ENCODE assay signal across 1 cellular context in genomic region chr19:2123682-2124387, GRCh38.
TF ChIP-seq lines count a peak whose summit lies in the region.

No MANE protein-coding gene starts in this region.

TF ChIP-seq in K562, 482 proteins besides CTCF, POLR2A, EP300 and RAD21:
- peak; percentile 54 for TF ChIP-seq RBM22 (IDR thresholded peaks at IDR 0.05; ENCODE audit: low read depth, low read length, poor library complexity, severe bottlenecking)
- TF ChIP-seq TCF7L2 (IDR thresholded peaks at IDR 0.05; ENCODE audit: low read depth, low read length): no peak
- TF ChIP-seq EHMT2 (IDR thresholded peaks at IDR 0.05): peak; percentile 85
- peak; percentile 91 for TF ChIP-seq REST (CRISPR knock-in tag; IDR thresholded peaks at IDR 0.05; ENCODE audit: low read depth)
- TF ChIP-seq POLR2G (IDR thresholded peaks at IDR 0.05; ENCODE audit: low read depth, low read length): peak; percentile 62
- TF ChIP-seq TGIF2 (CRISPR knock-in tag; IDR thresholded peaks at IDR 0.05): 0 out of 2 replicates have a peak, but pooled peaks have one; percentile 26
- TF ChIP-seq KDM1A (IDR thresholded peaks at IDR 0.05): no peak
- TF ChIP-seq MIER1 (IDR thresholded peaks at IDR 0.05; ENCODE audit: low read depth): peak; percentile 79
- peak; percentile 54; the same call in 1 of the 2 replicates for TF ChIP-seq ZNF263 (CRISPR knock-in tag; IDR thresholded peaks at IDR 0.05; ENCODE audit: borderline replicate concordance)
- TF ChIP-seq ZNF740 (CRISPR knock-in tag; IDR thresholded peaks at IDR 0.05): 0 out of 2 replicates have a peak, but pooled peaks have one; percentile 34
- no peak for TF ChIP-seq ZNF740 (tag; IDR thresholded peaks at IDR 0.05)
TF ChIP-seq in K562: peak in this region for 8.
